Comparison of ENCODE assay signal across 8 cellular contexts in the genomic region with DNA sequence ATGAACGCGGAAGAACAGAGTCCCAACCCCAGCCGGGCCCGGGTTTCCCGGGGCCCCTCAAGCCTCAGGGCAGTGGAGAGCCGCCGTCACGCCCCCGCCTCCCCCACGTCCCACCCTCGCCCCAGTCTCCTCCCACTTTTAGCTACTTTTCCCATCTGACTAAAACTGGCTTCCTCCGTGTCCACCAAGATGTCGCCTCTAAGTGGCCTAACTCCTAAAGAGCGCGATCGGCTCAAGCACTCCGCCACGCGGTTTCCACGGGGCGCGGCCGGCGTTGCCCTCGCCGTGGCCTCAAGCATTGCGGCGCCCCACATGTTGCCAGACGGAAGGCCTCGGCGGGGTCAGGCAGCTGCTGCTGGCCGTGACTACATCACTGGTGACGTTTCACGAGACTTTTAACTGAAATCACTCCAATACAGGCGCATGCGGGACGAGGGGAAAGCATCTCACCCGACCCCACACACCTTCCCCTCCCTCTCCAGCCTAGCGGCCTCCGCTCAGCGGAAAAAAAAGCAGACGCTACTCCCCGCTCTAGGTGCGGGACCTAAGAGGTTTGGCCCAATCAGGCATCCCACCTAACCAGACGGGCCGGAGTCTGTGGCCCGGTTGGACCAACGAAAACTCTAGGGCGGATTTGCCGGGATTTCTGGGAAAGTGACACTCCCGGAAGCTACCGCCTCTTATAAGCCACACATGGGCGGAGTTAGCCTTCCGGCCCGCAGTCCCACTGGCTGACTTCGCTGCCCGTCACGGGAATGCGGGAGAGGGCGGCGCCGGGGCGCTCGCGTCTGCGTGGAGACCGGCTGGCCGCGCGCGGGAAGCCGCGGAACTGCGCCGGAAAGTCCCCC.
DNase-seq lines count a peak whose midpoint lies in the region; ATAC-seq and TF ChIP-seq lines count a peak whose summit lies in the region.

TSS of gene NXT1 (plus strand) at position 785 of the 848 bp plus-strand sequence. CDS start 3,251 bp downstream, outside the sequence.

- DNase-seq in AG09309 (ENCODE audit: low read depth) (peak; percentile 95), NCI-H446 (lab: John Stamatoyannopoulos, UW) (peak; percentile 94 to 99), iris pigment epithelial cell (ENCODE audit: low read depth) (peak; percentile 99)
- peak; percentile 93 for DNase-seq in activated CD4-positive, CD25-positive, alpha-beta regulatory T cell treated with anti-CD3 and anti-CD28 coated beads, Interleukin-2, amount 50 U/mL, for 16 hours (ENCODE audit: low read depth, low spot score)
- peak; percentile 93 to 97 for DNase-seq in central memory CD8-positive, alpha-beta T cell (ENCODE audit: low spot score in 2 of 2)
- peak; percentile 90 to 96 for DNase-seq in stimulated activated CD4-positive, alpha-beta T cell treated with anti-CD3 and anti-CD28 coated beads, Interleukin-12 subunit alpha, Interleukin-12 subunit beta, amount 100 ng/mL, for 24 hours (ENCODE audit: low read depth in 2 of 2)

- H3K36me3 Mint-ChIP-seq in central memory CD8-positive, alpha-beta T cell (ENCODE audit: insufficient read depth): peaks cover 25% of the 10 kb centered on the region

- H3K4me3 ChIP-seq in AG09309 (ENCODE audit: control insufficient read depth, low read depth, low read length): peak within 1 kb of the TSS; percentile 80

- H3K27me3 Mint-ChIP-seq in central memory CD8-positive, alpha-beta T cell: no peaks in the 10 kb centered on the region

- no peak for TF ChIP-seq CTCF in AG09309 (IDR thresholded peaks at IDR 0.05; ENCODE audit: control insufficient read depth, insufficient read depth, low read depth, low read length, missing control alignments)

- H3K4me3 Mint-ChIP-seq in central memory CD8-positive, alpha-beta T cell: peak within 1 kb of the TSS; percentile 98

- peak within 1 kb of the TSS; percentile 100 for H3K27ac Mint-ChIP-seq in central memory CD8-positive, alpha-beta T cell (ENCODE audit: low read depth)

- H3K9me3 Mint-ChIP-seq in central memory CD8-positive, alpha-beta T cell: no peaks in the 10 kb centered on the region

- peak; percentile 84 for ATAC-seq in GM19025 (IDR thresholded peaks at IDR 0.05; ENCODE audit: low read depth, unreplicated experiment)
- peak; percentile 80 for ATAC-seq in HG03342 (IDR thresholded peaks at IDR 0.05; ENCODE audit: unreplicated experiment)
- ATAC-seq in central memory CD8-positive, alpha-beta T cell (replicated peaks; ENCODE audit: extremely low read depth, poor library complexity, severe bottlenecking): peak; percentile 80

- H3K4me1 Mint-ChIP-seq in central memory CD8-positive, alpha-beta T cell: peaks cover 20% of the 10 kb centered on the region

Comparison
In these comparisons a context has a peak if more than half of its experiments do, and no peak if none do; other contexts are left out.
1. Peak in every context shown above with its lines: DNase-seq, ATAC-seq and H3K4me3 ChIP-seq.